8 cellular contexts compared by ENCODE assay signal in genomic region chr19:543912-544608, GRCh38. TPM values are rescaled to one million over a fixed set of nuclear protein-coding genes. Genes with fewer than 3 reads are reported as not detected.
DNase-seq lines count a peak whose midpoint lies in the region; ATAC-seq and TF ChIP-seq lines count a peak whose summit lies in the region.

Gene GZMM (plus strand): TSS chr19:544053. CDS start chr19:544072, 19 bp downstream.

- H3K4me1 ChIP-seq in mucosa of descending colon (ENCODE audit: low read depth) (no peaks in the 10 kb centered on the region), esophagus squamous epithelium (peaks cover 0 to 4% (median 0%) of the 10 kb centered on the region in 3 donors)

- WGBS in esophagus squamous epithelium, 2 donors = 39 to 54% methylated on average over 7 to 16 of the region's 31 CpGs

- peaks cover 21 to 30% (median 22%) of the 10 kb centered on the region in 3 donors for H3K4me1 Mint-ChIP-seq in T-cell
- H3K4me1 Mint-ChIP-seq in activated T-cell treated with anti-CD3 and anti-CD28 coated beads, Interleukin-2, amount 50 U/mL, for 72 hours (ENCODE audit: low read depth) = peaks cover 30% of the 10 kb centered on the region

- DNase-seq in T-cell (peak; percentile 54 to 87 (median 83)), mucosa of descending colon (peak; percentile 40 to 77 (median 59)), amniotic stem cell (lab: John Stamatoyannopoulos, UW) (no peak), esophagus squamous epithelium (lab: John Stamatoyannopoulos, UW) (no peak), medulla oblongata (ENCODE audit: extremely low spot score) (no peak)
- peak; percentile 80 to 82 for DNase-seq in activated T-cell treated with anti-CD3 and anti-CD28 coated beads, Interleukin-2, amount 50 U/mL, for 72 hours
- DNase-seq in stimulated activated CD8-positive, alpha-beta memory T cell treated with anti-CD3 and anti-CD28 coated beads, Interleukin-7, amount 100 ng/mL, for 48 hours (ENCODE audit: extremely low read depth in 1 of 2, low read depth in 1 of 2) = peak; percentile 60

- no peak for TF ChIP-seq CTCF in mucosa of descending colon (IDR thresholded peaks at IDR 0.05)
- no peak for TF ChIP-seq CTCF in esophagus squamous epithelium (IDR thresholded peaks at IDR 0.05)

- peaks cover 0 to 11% (median 0%) of the 10 kb centered on the region in 4 donors for H3K27me3 ChIP-seq in esophagus squamous epithelium

- H3K4me3 ChIP-seq in mucosa of descending colon = no peak within 1 kb of the TSS
- peak within 1 kb of the TSS in 2 of 4 donors; percentile 21 to 26 for H3K4me3 ChIP-seq in esophagus squamous epithelium

- peak within 1 kb of the TSS; percentile 83 to 88 (median 87) for H3K4me3 Mint-ChIP-seq in T-cell
- peak within 1 kb of the TSS; percentile 82 to 89 for H3K4me3 Mint-ChIP-seq in activated T-cell treated with anti-CD3 and anti-CD28 coated beads, Interleukin-2, amount 50 U/mL, for 72 hours

- no peaks in the 10 kb centered on the region for H3K36me3 ChIP-seq in mucosa of descending colon (ENCODE audit: low read depth)
- peaks cover 0 to 35% (median 25%) of the 10 kb centered on the region in 3 donors for H3K36me3 ChIP-seq in esophagus squamous epithelium

- H3K27ac Mint-ChIP-seq in T-cell = peak within 1 kb of the TSS; percentile 89
- H3K27ac Mint-ChIP-seq in activated T-cell treated with anti-CD3 and anti-CD28 coated beads, Interleukin-2, amount 50 U/mL, for 72 hours = peak within 1 kb of the TSS; percentile 57

- H3K9me3 Mint-ChIP-seq in T-cell = no peaks in the 10 kb centered on the region
- H3K9me3 Mint-ChIP-seq in activated T-cell treated with anti-CD3 and anti-CD28 coated beads, Interleukin-2, amount 50 U/mL, for 72 hours = no peaks in the 10 kb centered on the region

- intact Hi-C loops in mucosa of descending colon (cut with DNase I, micrococcal nuclease) = no loop called here
- intact Hi-C loops in esophagus squamous epithelium (cut with DNase I) = no loop called here

- CTCF ChIA-PET in T-cell (lab: Charles Lee) = no interaction called here

- no peaks in the 10 kb centered on the region for H3K27me3 Mint-ChIP-seq in T-cell
- H3K27me3 Mint-ChIP-seq in activated T-cell treated with anti-CD3 and anti-CD28 coated beads, Interleukin-2, amount 50 U/mL, for 72 hours (ENCODE audit: low read depth) = no peaks in the 10 kb centered on the region

- ATAC-seq in T-cell (replicated peaks in 1 of 4) (peak; percentile 95 to 98 (median 96)), mucosa of descending colon (peak; percentile 77), GM19397 (IDR thresholded peaks at IDR 0.05; ENCODE audit: unreplicated experiment) (no peak)
- ATAC-seq in activated T-cell treated with anti-CD3 and anti-CD28 coated beads, Interleukin-2, amount 50 U/mL, for 72 hours (replicated peaks in 1 of 2) = peak; percentile 97

- no peak within 1 kb of the TSS for H3K27ac ChIP-seq in esophagus squamous epithelium

- H3K9me3 ChIP-seq in mucosa of descending colon (no peaks in the 10 kb centered on the region), esophagus squamous epithelium (no peaks in the 10 kb centered on the region)

- H3K36me3 Mint-ChIP-seq in T-cell = peaks cover 7% of the 10 kb centered on the region
- no peaks in the 10 kb centered on the region for H3K36me3 Mint-ChIP-seq in activated T-cell treated with anti-CD3 and anti-CD28 coated beads, Interleukin-2, amount 50 U/mL, for 72 hours (ENCODE audit: insufficient read depth in 2 of 2)

- POLR2A ChIA-PET in T-cell (lab: Charles Lee) = interaction anchor here in 1 of 2 donors (0.7 kb wide), 1 partner anchor 13 kb away, joined by 6 read pairs; the partner anchor contains the start of gene CDC34

- TF ChIP-seq POLR2A in esophagus squamous epithelium (IDR thresholded peaks at IDR 0.05) = no peak

RNA-seq across cellular contexts. Expression of gene GZMM, which starts in this region (rescaled TPM):
- total RNA-seq in T-cell (10 to 100 TPM; 66.2 to 91.0 (median 78.6) TPM), mucosa of descending colon (1 to 10 TPM in 2 of 3 donors, under 1 TPM in 1; 0.76 to 1.4 (median 1.4) TPM), esophagus squamous epithelium (under 1 TPM in 3 of 4 donors, not detected in 1; 0.48 to 0.95 (median 0.57) TPM)
- 10 to 100 TPM; 23.5 to 31.0 TPM for total RNA-seq in activated T-cell treated with anti-CD3 and anti-CD28 coated beads, Interleukin-2, amount 50 U/mL, for 72 hours

Comparison
In these comparisons a context has a peak if more than half of its experiments do, and no peak if none do; other contexts are left out.
1. RNA of gene GZMM (total RNA-seq): 66.2 to 91.0 TPM in T-cell and 23.5 to 31.0 TPM in activated T-cell treated with anti-CD3 and anti-CD28 coated beads, Interleukin-2, amount 50 U/mL, for 72 hours; 0.76 to 1.4 TPM in mucosa of descending colon and 0.48 to 0.95 TPM in esophagus squamous epithelium; every median in the first group is over 10 times any median in the second.
2. DNase-seq: peak in T-cell (34 of 34), activated T-cell treated with anti-CD3 and anti-CD28 coated beads, Interleukin-2, amount 50 U/mL, for 72 hours (2 of 2), mucosa of descending colon (3 of 3) and stimulated activated CD8-positive, alpha-beta memory T cell treated with anti-CD3 and anti-CD28 coated beads, Interleukin-7, amount 100 ng/mL, for 48 hours (2 of 2); none in amniotic stem cell (single experiment), esophagus squamous epithelium (single experiment) and medulla oblongata (single experiment).